Comparison of ENCODE assay signal across 8 cellular contexts in the genomic region with DNA sequence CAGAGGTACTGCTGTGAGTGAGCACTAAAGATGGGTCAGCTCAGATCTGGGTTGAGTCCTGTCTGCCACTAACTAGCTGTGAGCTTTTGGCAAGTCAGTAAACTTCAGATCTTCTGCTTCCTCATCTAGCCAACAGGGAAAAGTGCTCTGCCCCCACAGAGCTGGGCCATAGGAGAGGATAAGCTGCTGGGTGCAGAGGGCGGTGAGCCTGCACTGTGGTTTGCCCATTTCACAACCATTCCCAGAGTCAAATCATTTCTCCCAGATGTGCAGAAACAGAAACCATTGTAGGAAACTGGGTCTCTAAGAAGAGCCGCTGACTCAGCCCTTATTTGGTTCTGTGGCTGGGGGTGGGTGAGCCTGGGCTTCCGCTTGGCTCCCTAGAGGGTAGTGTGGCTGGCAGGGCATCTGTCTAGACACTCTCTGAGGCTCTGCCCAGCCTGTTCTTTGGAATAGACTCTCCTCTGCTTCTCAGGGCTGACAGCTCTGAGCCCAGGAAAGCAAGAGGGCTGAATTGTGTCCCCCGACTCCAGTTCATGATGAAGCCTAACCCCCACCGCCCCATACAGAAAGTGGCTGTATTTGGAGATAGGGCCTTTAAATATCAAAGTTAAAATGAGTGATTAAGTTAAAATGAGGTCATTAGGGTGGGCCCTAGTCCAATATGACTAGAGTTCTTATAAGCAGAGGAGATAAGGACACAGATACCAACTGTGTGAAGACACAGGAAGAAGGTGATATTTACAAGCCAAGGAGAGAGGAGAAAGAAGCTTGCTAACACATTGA. TPM values are rescaled to one million over a fixed set of nuclear protein-coding genes. Genes with fewer than 3 reads are reported as not detected.
A peak's percentile ranks its signal among the peaks of the same experiment; 100 is the strongest.
DNase-seq lines count a peak whose midpoint lies in the region; ATAC-seq and TF ChIP-seq lines count a peak whose summit lies in the region.

No MANE protein-coding gene starts in this region.

- no peak overlapping the region for H3K4me3 Mint-ChIP-seq in activated CD8-positive, alpha-beta memory T cell treated with anti-CD3 and anti-CD28 coated beads, Interleukin-2, amount 10 ng/mL, durations not matched to agents 7 days and 5 days
- H3K4me3 Mint-ChIP-seq in naive thymus-derived CD4-positive, alpha-beta T cell = peak overlapping the region in 1 of 10 donors; percentile 19

- H3K36me3 Mint-ChIP-seq in activated CD8-positive, alpha-beta memory T cell treated with anti-CD3 and anti-CD28 coated beads, Interleukin-2, amount 10 ng/mL, durations not matched to agents 7 days and 5 days = peaks cover 1% of the 10 kb centered on the region
- no peaks in the 10 kb centered on the region for H3K36me3 Mint-ChIP-seq in naive thymus-derived CD4-positive, alpha-beta T cell

- no peak overlapping the region for H3K27ac Mint-ChIP-seq in activated CD8-positive, alpha-beta memory T cell treated with anti-CD3 and anti-CD28 coated beads, Interleukin-2, amount 10 ng/mL, durations not matched to agents 7 days and 5 days
- no peak overlapping the region for H3K27ac Mint-ChIP-seq in naive thymus-derived CD4-positive, alpha-beta T cell

- DNase-seq in activated CD8-positive, alpha-beta memory T cell treated with anti-CD3 and anti-CD28 coated beads, Interleukin-2, amount 10 ng/mL, durations not matched to agents 7 days and 5 days = peak; percentile 58
- DNase-seq in activated CD8-positive, alpha-beta memory T cell treated with anti-CD3 and anti-CD28 coated beads for 24 hours = no peak
- peak; percentile 40 for DNase-seq in NCI-H69 (lab: John Stamatoyannopoulos, UW)
- peak; percentile 92 to 94 for DNase-seq in cardiac fibroblast (ENCODE audit: low read depth in 2 of 2)
- DNase-seq in naive thymus-derived CD4-positive, alpha-beta T cell = peak in 1 of 9 donors; percentile 26
- DNase-seq in DMS79 (lab: John Stamatoyannopoulos, UW) = no peak
- no peak for DNase-seq in WERI-Rb-1

- H3K36me3 ChIP-seq in naive thymus-derived CD4-positive, alpha-beta T cell (ENCODE audit: control insufficient read depth in 2 of 3, insufficient read depth in 3 of 3, low read length in 3 of 3) = no peaks in the 10 kb centered on the region
- H3K36me3 ChIP-seq in WERI-Rb-1 = no peaks in the 10 kb centered on the region

- H3K27ac ChIP-seq in naive thymus-derived CD4-positive, alpha-beta T cell (ENCODE audit: low read depth, low read length) = no peak overlapping the region
- no peak overlapping the region for H3K27ac ChIP-seq in WERI-Rb-1

- H3K4me3 ChIP-seq in cardiac fibroblast (replicated peaks in 1 of 2; ENCODE audit: low read depth in 2 of 2, low read length in 2 of 2) (no peak overlapping the region), WERI-Rb-1 (ENCODE audit: low read depth, low read length) (no peak overlapping the region)
- no peak overlapping the region for H3K4me3 ChIP-seq in naive thymus-derived CD4-positive, alpha-beta T cell (ENCODE audit: low read length)

- POLR2A ChIA-PET in naive thymus-derived CD4-positive, alpha-beta T cell (lab: Charles Lee) = no interaction called here

- peaks cover 39% of the 10 kb centered on the region for H3K27me3 Mint-ChIP-seq in activated CD8-positive, alpha-beta memory T cell treated with anti-CD3 and anti-CD28 coated beads, Interleukin-2, amount 10 ng/mL, durations not matched to agents 7 days and 5 days
- H3K27me3 Mint-ChIP-seq in naive thymus-derived CD4-positive, alpha-beta T cell = peaks cover 18 to 39% (median 30%) of the 10 kb centered on the region in 5 donors

- H3K9me3 ChIP-seq in naive thymus-derived CD4-positive, alpha-beta T cell (ENCODE audit: control insufficient read depth in 2 of 3, low read length in 3 of 3) = no peaks in the 10 kb centered on the region
- peaks cover 4% of the 10 kb centered on the region for H3K9me3 ChIP-seq in WERI-Rb-1 (ENCODE audit: severe bottlenecking)

- CTCF ChIA-PET in activated CD8-positive, alpha-beta memory T cell treated with anti-CD3 and anti-CD28 coated beads, Interleukin-2, amount 10 ng/mL, durations not matched to agents 7 days and 5 days (lab: Charles Lee) = interaction anchor here (1.2 to 3.3 kb wide), 3 partner anchors 20 to 26 kb away, joined by 4 to 18 read pairs (median 12); no protein-coding TSS in a partner anchor
- CTCF ChIA-PET in naive thymus-derived CD4-positive, alpha-beta T cell (lab: Charles Lee) = no interaction called here

- intact Hi-C loops in naive thymus-derived CD4-positive, alpha-beta T cell (cut with micrococcal nuclease) = no loop called here

- H3K9me3 Mint-ChIP-seq in activated CD8-positive, alpha-beta memory T cell treated with anti-CD3 and anti-CD28 coated beads, Interleukin-2, amount 10 ng/mL, durations not matched to agents 7 days and 5 days (ENCODE audit: low read depth) = peaks cover 2% of the 10 kb centered on the region
- H3K9me3 Mint-ChIP-seq in naive thymus-derived CD4-positive, alpha-beta T cell = peaks cover 0 to 7% (median 3%) of the 10 kb centered on the region in 11 donors

- ATAC-seq in activated CD8-positive, alpha-beta memory T cell treated with anti-CD3 and anti-CD28 coated beads, Interleukin-2, amount 10 ng/mL, durations not matched to agents 7 days and 5 days = peak; percentile 89
- ATAC-seq in HG02678 (IDR thresholded peaks at IDR 0.05; ENCODE audit: unreplicated experiment) = peak; percentile 98
- ATAC-seq in naive thymus-derived CD4-positive, alpha-beta T cell = peak; percentile 91

- H3K4me1 ChIP-seq in naive thymus-derived CD4-positive, alpha-beta T cell (ENCODE audit: control insufficient read depth in 2 of 2, insufficient read depth in 2 of 2, low read length in 2 of 2) = no peaks in the 10 kb centered on the region

- TF ChIP-seq CTCF in cardiac fibroblast (IDR thresholded peaks at IDR 0.05; ENCODE audit: low read depth, low read length) (no peak), WERI-Rb-1 (IDR thresholded peaks at IDR 0.05; ENCODE audit: low read depth, low read length) (no peak)

- no peaks in the 10 kb centered on the region for H3K27me3 ChIP-seq in naive thymus-derived CD4-positive, alpha-beta T cell (ENCODE audit: control insufficient read depth in 2 of 2, insufficient read depth in 2 of 2, low read length in 2 of 2)
- H3K27me3 ChIP-seq in WERI-Rb-1 (ENCODE audit: insufficient read depth, low read depth, severe bottlenecking) = no peaks in the 10 kb centered on the region

- H3K4me1 Mint-ChIP-seq in activated CD8-positive, alpha-beta memory T cell treated with anti-CD3 and anti-CD28 coated beads, Interleukin-2, amount 10 ng/mL, durations not matched to agents 7 days and 5 days = peaks cover 15% of the 10 kb centered on the region
- H3K4me1 Mint-ChIP-seq in naive thymus-derived CD4-positive, alpha-beta T cell = peaks cover 9 to 19% (median 12%) of the 10 kb centered on the region in 7 donors

RNA-seq across cellular contexts. Expression of a gene that starts 29.5 kb away (rescaled TPM):
- not detected for total RNA-seq in activated CD8-positive, alpha-beta memory T cell treated with anti-CD3 and anti-CD28 coated beads, Interleukin-2, amount 10 ng/mL, durations not matched to agents 7 days and 5 days
- total RNA-seq in naive thymus-derived CD4-positive, alpha-beta T cell = 1 to 10 TPM in 2 of 5 experiments, under 1 TPM in 2, not detected in 1; 0.37 to 2.9 (median 1.1) TPM
- not detected for polyA plus RNA-seq in naive thymus-derived CD4-positive, alpha-beta T cell

RNA-seq across cellular contexts. Expression of a gene that starts 50.3 kb away (rescaled TPM):
- under 1 TPM in 1 of 2 experiments, not detected in 1; 0.06 TPM for total RNA-seq in activated CD8-positive, alpha-beta memory T cell treated with anti-CD3 and anti-CD28 coated beads, Interleukin-2, amount 10 ng/mL, durations not matched to agents 7 days and 5 days
- total RNA-seq in naive thymus-derived CD4-positive, alpha-beta T cell = 10 to 100 TPM in 1 of 5 experiments, 1 to 10 TPM in 3, under 1 TPM in 1; 0.56 to 39.3 (median 1.8) TPM
- under 1 TPM; 0.12 to 0.63 TPM for polyA plus RNA-seq in naive thymus-derived CD4-positive, alpha-beta T cell

Comparison
In these comparisons a context has a peak if more than half of its experiments do, and no peak if none do; other contexts are left out.
1. DNase-seq: peak in activated CD8-positive, alpha-beta memory T cell treated with anti-CD3 and anti-CD28 coated beads, Interleukin-2, amount 10 ng/mL, durations not matched to agents 7 days and 5 days (single experiment), NCI-H69 (single experiment) and cardiac fibroblast (2 of 2); none in activated CD8-positive, alpha-beta memory T cell treated with anti-CD3 and anti-CD28 coated beads for 24 hours (single experiment), DMS79 (single experiment) and WERI-Rb-1 (single experiment).
2. Peak in every context shown above with its lines, with median percentiles within 50 percentile points of each other: ATAC-seq.